In the genomic region with DNA sequence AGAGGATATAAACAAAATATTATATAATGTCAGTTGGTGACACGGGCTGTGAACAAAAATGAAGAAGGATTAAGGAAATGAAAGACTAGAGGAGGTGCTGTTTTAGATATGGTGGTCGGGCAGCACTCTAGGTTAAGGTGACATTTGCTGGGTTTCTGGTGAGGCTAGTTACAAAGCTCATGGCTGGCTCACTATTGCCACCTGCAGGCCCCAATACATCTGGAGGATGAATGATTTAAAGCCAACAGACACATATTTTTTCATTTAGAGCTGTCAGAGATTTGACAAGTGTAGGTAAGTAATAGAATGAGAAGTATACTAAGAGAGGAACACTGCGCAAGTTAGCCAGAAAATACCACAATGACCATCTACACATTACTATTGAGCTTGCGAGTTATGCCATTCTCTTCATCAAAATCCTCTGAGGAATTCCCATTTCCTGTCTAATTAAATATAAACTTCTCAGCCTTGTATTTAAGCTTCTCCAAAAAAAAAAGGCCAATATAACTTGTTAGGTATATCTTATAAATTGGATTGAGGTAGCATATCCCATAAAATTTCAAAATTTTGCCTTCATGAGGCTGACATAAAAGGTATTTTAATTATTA, we compare ENCODE assay signal across 8 cellular contexts. TPM values are rescaled to one million over a fixed set of nuclear protein-coding genes. Genes with fewer than 3 reads are reported as not detected.
DNase-seq lines count a peak whose midpoint lies in the region; ATAC-seq and TF ChIP-seq lines count a peak whose summit lies in the region.

No MANE protein-coding gene starts in this region.

- POLR2A ChIA-PET in CD4-positive, alpha-beta T cell (lab: Charles Lee) = interaction anchor here (1.1 kb wide), 2 partner anchors 66 to 68 kb away, joined by 3 to 4 read pairs; no protein-coding TSS in a partner anchor

- ATAC-seq in CD4-positive, alpha-beta T cell (ENCODE audit: poor library complexity) = peak; percentile 65
- peak; percentile 56 for ATAC-seq in GM18870 (IDR thresholded peaks at IDR 0.05; ENCODE audit: unreplicated experiment)
- ATAC-seq in HG03066 (IDR thresholded peaks at IDR 0.05; ENCODE audit: low read depth, unreplicated experiment) = peak; percentile 61
- peak; percentile 62 for ATAC-seq in omental fat pad (ENCODE audit: low FRiP score)

- H3K36me3 Mint-ChIP-seq in CD4-positive, alpha-beta T cell (ENCODE audit: low read depth) = no peaks in the 10 kb centered on the region

- no peaks in the 10 kb centered on the region for H3K9me3 Mint-ChIP-seq in CD4-positive, alpha-beta T cell

- peaks cover 14% of the 10 kb centered on the region for H3K27me3 Mint-ChIP-seq in CD4-positive, alpha-beta T cell

- peaks cover 15% of the 10 kb centered on the region for H3K27me3 ChIP-seq in CD4-positive, alpha-beta T cell (ENCODE audit: control insufficient read depth, insufficient read depth, low read length)

- DNase-seq in CD4-positive, alpha-beta T cell = peak in 9 of 10 experiments; percentile 3 to 42 (median 24)
- DNase-seq in NCI-H526 treated with DMSO at 0.1 percent for 48 hours (lab: John Stamatoyannopoulos, UW) = peak; percentile 33
- DNase-seq in activated T-cell treated with anti-CD3 and anti-CD28 coated beads for 24 hours (ENCODE audit: low read depth) = peak; percentile 25
- peak; percentile 48 for DNase-seq in fibroblast of mammary gland (ENCODE audit: low read depth)
- peak; percentile 28 for DNase-seq in omental fat pad (ENCODE audit: low spot score)
- no peak for DNase-seq in occipital lobe (lab: John Stamatoyannopoulos, UW)

- H3K27ac ChIP-seq in CD4-positive, alpha-beta T cell (ENCODE audit: low read depth, low read length) = no peak overlapping the region

- intact Hi-C loops in CD4-positive, alpha-beta T cell (cut with DNase I, micrococcal nuclease) = loop anchor here in 1 of 2 experiments (1.0 kb wide), 1 partner anchor 67 kb away; no protein-coding TSS in a partner anchor

- CTCF ChIA-PET in CD4-positive, alpha-beta T cell (lab: Charles Lee) = interaction anchor here (1.1 to 1.5 kb wide), 3 partner anchors 24 to 68 kb away, joined by 3 to 7 read pairs (median 7); a partner anchor contains a TSS

- H3K4me3 ChIP-seq in fibroblast of mammary gland (ENCODE audit: control insufficient read depth, low read depth, low read length) = no peak overlapping the region

- peak; percentile 39 for TF ChIP-seq CTCF in CD4-positive, alpha-beta T cell (IDR thresholded peaks at IDR 0.05)
- TF ChIP-seq CTCF in fibroblast of mammary gland (conservative IDR thresholded peaks at IDR 0.05; ENCODE audit: control insufficient read depth, insufficient read depth, low read depth, low read length) (peak; percentile 74), omental fat pad (IDR thresholded peaks at IDR 0.05) (no peak)

- H3K27ac Mint-ChIP-seq in CD4-positive, alpha-beta T cell = no peak overlapping the region

- no peaks in the 10 kb centered on the region for H3K4me1 Mint-ChIP-seq in CD4-positive, alpha-beta T cell (ENCODE audit: low read depth)

- H3K9me3 ChIP-seq in CD4-positive, alpha-beta T cell (ENCODE audit: control insufficient read depth, low read length) = no peaks in the 10 kb centered on the region

- H3K4me3 Mint-ChIP-seq in CD4-positive, alpha-beta T cell = no peak overlapping the region

RNA-seq across cellular contexts. Expression of a gene that starts 6.4 kb away (rescaled TPM):
- total RNA-seq in CD4-positive, alpha-beta T cell = not detected
- total RNA-seq in omental fat pad = under 1 TPM in 1 of 4 donors, not detected in 3; 0.31 TPM
- 3.1 TPM for total RNA-seq in occipital lobe

RNA-seq across cellular contexts. Expression of a gene that starts 28.3 kb away (rescaled TPM):
- not detected for total RNA-seq in CD4-positive, alpha-beta T cell
- total RNA-seq in omental fat pad = not detected
- total RNA-seq in occipital lobe = 2.8 TPM

RNA-seq across cellular contexts. Expression of a gene that starts 56.0 kb away (rescaled TPM):
- total RNA-seq in CD4-positive, alpha-beta T cell = not detected
- not detected for total RNA-seq in omental fat pad
- 2.8 TPM for total RNA-seq in occipital lobe

Comparison
In these comparisons a context has a peak if more than half of its experiments do, and no peak if none do; other contexts are left out.
1. CTCF ChIP-seq: peak in CD4-positive, alpha-beta T cell (single experiment) and fibroblast of mammary gland (single experiment); none in omental fat pad (0 of 3).
2. Peak in every context shown above with its lines, with median percentiles within 50 percentile points of each other: ATAC-seq.